1 cellular context compared by ENCODE assay signal in genomic region chr1:244970236-244970652, GRCh38.
TF ChIP-seq lines count a peak whose summit lies in the region.

No MANE protein-coding gene starts in this region.

TF ChIP-seq in HepG2, 621 proteins besides CTCF, POLR2A, EP300 and RAD21 (continued from another document):
- TF ChIP-seq, protein P1, sequence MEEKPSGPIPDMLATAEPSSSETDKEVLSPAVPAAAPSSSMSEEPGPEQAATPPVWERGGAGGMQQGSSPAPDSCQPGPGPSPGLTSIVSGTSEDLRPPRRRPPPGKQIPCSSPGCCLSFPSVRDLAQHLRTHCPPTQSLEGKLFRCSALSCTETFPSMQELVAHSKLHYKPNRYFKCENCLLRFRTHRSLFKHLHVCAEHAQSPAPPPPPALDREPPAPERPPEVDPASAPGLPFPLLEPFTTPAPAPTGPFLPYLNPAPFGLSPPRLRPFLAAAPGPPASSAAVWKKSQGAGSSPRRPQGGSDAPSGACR (CRISPR knock-in tag; IDR thresholded peaks at IDR 0.05), result no peak
- TF ChIP-seq PLRG1 (conservative IDR thresholded peaks at IDR 0.05), result no peak
- no peak for TF ChIP-seq ZBTB21 (CRISPR knock-in tag; IDR thresholded peaks at IDR 0.05)
- no peak for TF ChIP-seq ZNF75D (CRISPR knock-in tag; IDR thresholded peaks at IDR 0.05; ENCODE audit: borderline replicate concordance)
- no peak for TF ChIP-seq MAFG (CRISPR knock-in tag; IDR thresholded peaks at IDR 0.05)
- no peak for TF ChIP-seq ZNF788 (CRISPR knock-in tag; IDR thresholded peaks at IDR 0.05; ENCODE audit: borderline replicate concordance)
- TF ChIP-seq, protein P2, sequence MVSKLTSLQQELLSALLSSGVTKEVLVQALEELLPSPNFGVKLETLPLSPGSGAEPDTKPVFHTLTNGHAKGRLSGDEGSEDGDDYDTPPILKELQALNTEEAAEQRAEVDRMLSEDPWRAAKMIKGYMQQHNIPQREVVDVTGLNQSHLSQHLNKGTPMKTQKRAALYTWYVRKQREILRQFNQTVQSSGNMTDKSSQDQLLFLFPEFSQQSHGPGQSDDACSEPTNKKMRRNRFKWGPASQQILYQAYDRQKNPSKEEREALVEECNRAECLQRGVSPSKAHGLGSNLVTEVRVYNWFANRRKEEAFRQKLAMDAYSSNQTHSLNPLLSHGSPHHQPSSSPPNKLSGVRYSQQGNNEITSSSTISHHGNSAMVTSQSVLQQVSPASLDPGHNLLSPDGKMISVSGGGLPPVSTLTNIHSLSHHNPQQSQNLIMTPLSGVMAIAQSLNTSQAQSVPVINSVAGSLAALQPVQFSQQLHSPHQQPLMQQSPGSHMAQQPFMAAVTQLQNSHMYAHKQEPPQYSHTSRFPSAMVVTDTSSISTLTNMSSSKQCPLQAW (CRISPR knock-in tag; IDR thresholded peaks at IDR 0.05), result no peak
- no peak; the same call in 1 of the 2 replicates for TF ChIP-seq ZC3H4 (CRISPR knock-in tag; IDR thresholded peaks at IDR 0.05; ENCODE audit: borderline replicate concordance)
- no peak for TF ChIP-seq ZNF383 (CRISPR knock-in tag; IDR thresholded peaks at IDR 0.05; ENCODE audit: borderline replicate concordance)
- TF ChIP-seq, protein P3, sequence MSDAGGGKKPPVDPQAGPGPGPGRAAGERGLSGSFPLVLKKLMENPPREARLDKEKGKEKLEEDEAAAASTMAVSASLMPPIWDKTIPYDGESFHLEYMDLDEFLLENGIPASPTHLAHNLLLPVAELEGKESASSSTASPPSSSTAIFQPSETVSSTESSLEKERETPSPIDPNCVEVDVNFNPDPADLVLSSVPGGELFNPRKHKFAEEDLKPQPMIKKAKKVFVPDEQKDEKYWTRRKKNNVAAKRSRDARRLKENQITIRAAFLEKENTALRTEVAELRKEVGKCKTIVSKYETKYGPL (CRISPR knock-in tag; IDR thresholded peaks at IDR 0.05), result no peak
TF ChIP-seq in HepG2: peak in this region for 51.
